Comparison of ENCODE assay signal across 8 cellular contexts in genomic region chr4:139099366-139099982, GRCh38.
DNase-seq lines count a peak whose midpoint lies in the region; ATAC-seq and TF ChIP-seq lines count a peak whose summit lies in the region.

No MANE protein-coding gene starts in this region.

- H3K27ac ChIP-seq in liver (ENCODE audit: low read depth in 1 of 2, low read length in 2 of 2), result no peak overlapping the region

- no peaks in the 10 kb centered on the region for H3K4me1 ChIP-seq in liver (ENCODE audit: control insufficient read depth in 4 of 4, insufficient read depth in 4 of 4, low read length in 3 of 4)

- no peaks in the 10 kb centered on the region for H3K27me3 ChIP-seq in liver (ENCODE audit: control insufficient read depth in 4 of 4, insufficient read depth in 4 of 4, low read length in 3 of 4)

- no peak overlapping the region for H3K4me3 ChIP-seq in choroid plexus epithelial cell (ENCODE audit: low read depth, low read length)
- no peak overlapping the region for H3K4me3 ChIP-seq in liver (ENCODE audit: low read depth in 1 of 3, low read length in 3 of 3)

- 7% methylated on average over 2 of the region's 2 CpGs for WGBS in liver

- H3K36me3 ChIP-seq in liver (ENCODE audit: control insufficient read depth in 4 of 4, insufficient read depth in 3 of 4, low read depth in 1 of 4, low read length in 3 of 4), result no peaks in the 10 kb centered on the region

- no peak overlapping the region for H3K9ac ChIP-seq in liver (ENCODE audit: low read depth in 1 of 2, low read length in 2 of 2)

- TF ChIP-seq RAD21 in liver (IDR thresholded peaks at IDR 0.05), result peak; percentile 96 to 98

- ATAC-seq in GM18868 (IDR thresholded peaks at IDR 0.05; ENCODE audit: unreplicated experiment) (peak; percentile 89), HG03378 (IDR thresholded peaks at IDR 0.05; ENCODE audit: unreplicated experiment) (peak; percentile 84)

- DNase-seq in AG09319 (ENCODE audit: extremely low read depth, low read depth), result peak; percentile 60
- peak; percentile 70 for DNase-seq in NCI-H460 (ENCODE audit: extremely low read depth, low read depth)
- DNase-seq in activated CD4-positive, alpha-beta T cell treated with anti-CD3 and anti-CD28 coated beads for 24 hours (ENCODE audit: low read depth in 2 of 2), result peak; percentile 50 to 57
- DNase-seq in choroid plexus epithelial cell (ENCODE audit: low read depth), result peak; percentile 92
- DNase-seq in stimulated activated CD4-positive, alpha-beta T cell treated with anti-CD3 and anti-CD28 coated beads, TNF-alpha, amount 100 ng/mL, for 48 hours (ENCODE audit: low read depth in 3 of 3), result peak; percentile 33 to 65 (median 51)

- peak; percentile 85 for TF ChIP-seq CTCF in AG09319 (IDR thresholded peaks at IDR 0.05; ENCODE audit: low read depth, low read length)
- TF ChIP-seq CTCF in choroid plexus epithelial cell (conservative IDR thresholded peaks at IDR 0.05; ENCODE audit: low read depth, low read length), result peak; percentile 95
- peak; percentile 87 for TF ChIP-seq CTCF in liver (IDR thresholded peaks at IDR 0.05; ENCODE audit: low read depth, low read length, missing input control)

- no peaks in the 10 kb centered on the region for H3K9me3 ChIP-seq in liver (ENCODE audit: control insufficient read depth in 4 of 4, low read length in 3 of 4)

TF ChIP-seq in liver, 16 proteins besides CTCF, POLR2A, EP300 and RAD21:
- TF ChIP-seq FOXA2 (IDR thresholded peaks at IDR 0.05) (no peak), MAX (IDR thresholded peaks at IDR 0.05) (no peak), YY1 (IDR thresholded peaks at IDR 0.05) (peak; percentile 30), NR2F2 (IDR thresholded peaks at IDR 0.05) (no peak), EGR1 (IDR thresholded peaks at IDR 0.05; ENCODE audit: low read depth in 2 of 2) (no peak), HNF4A (conservative IDR thresholded peaks at IDR 0.05) (peak; percentile 40 to 63), FOXA1 (IDR thresholded peaks at IDR 0.05) (no peak)
